Comparison of ENCODE assay signal across 7 cellular contexts in genomic region chr3:158539414-158540014, GRCh38. TPM values are rescaled to one million over a fixed set of nuclear protein-coding genes. Genes with fewer than 3 reads are reported as not detected.
DNase-seq lines count a peak whose midpoint lies in the region; ATAC-seq, FAIRE-seq and TF ChIP-seq lines count a peak whose summit lies in the region.

No MANE protein-coding gene starts in this region.

- no peaks in the 10 kb centered on the region for H3K27me3 Mint-ChIP-seq in WTC11 (ENCODE audit: low read depth)
- H3K27me3 Mint-ChIP-seq in endothelial cell (ENCODE audit: unreplicated experiment): no peaks in the 10 kb centered on the region
- no peaks in the 10 kb centered on the region for H3K27me3 Mint-ChIP-seq in neural crest cell (ENCODE audit: low read depth)

- no peaks in the 10 kb centered on the region for H3K4me1 Mint-ChIP-seq in WTC11
- H3K4me1 Mint-ChIP-seq in endothelial cell (ENCODE audit: unreplicated experiment): peaks cover 3% of the 10 kb centered on the region
- H3K4me1 Mint-ChIP-seq in neural crest cell: no peaks in the 10 kb centered on the region

- H3K27ac Mint-ChIP-seq in WTC11 (no peak overlapping the region; the same call in 1 of the 2 replicates), endothelial cell (ENCODE audit: unreplicated experiment) (no peak overlapping the region), neural crest cell (ENCODE audit: unreplicated experiment) (no peak overlapping the region)

- no peak for FAIRE-seq in GM12891 (lab: Jason Lieb, UNC)

- ATAC-seq in HG02678 (IDR thresholded peaks at IDR 0.05; ENCODE audit: unreplicated experiment): peak; percentile 73
- ATAC-seq in WTC11: peak; percentile 78

- CTCF ChIA-PET in WTC11 (lab: Charles Lee): interaction anchor here (2.6 kb wide), 1 partner anchor 105 kb away, joined by 10 read pairs; the partner anchor contains the start of gene GFM1

- H3K9me3 Mint-ChIP-seq in WTC11: no peaks in the 10 kb centered on the region
- H3K9me3 Mint-ChIP-seq in endothelial cell (ENCODE audit: unreplicated experiment): no peaks in the 10 kb centered on the region
- H3K9me3 Mint-ChIP-seq in neural crest cell: no peaks in the 10 kb centered on the region

- TF ChIP-seq CTCF in WTC11 (IDR thresholded peaks at IDR 0.05) (no peak), endothelial cell (IDR thresholded peaks at IDR 0.05; ENCODE audit: unreplicated experiment) (peak; percentile 76), neural crest cell (conservative IDR thresholded peaks at IDR 0.05) (peak; percentile 73)

- POLR2A ChIA-PET in WTC11 (lab: Charles Lee): no interaction called here

- H3K4me3 Mint-ChIP-seq in WTC11 (no peak overlapping the region), endothelial cell (ENCODE audit: unreplicated experiment) (no peak overlapping the region), neural crest cell (no peak overlapping the region)

- TF ChIP-seq POLR2A in GM12891 (IDR thresholded peaks at IDR 0.05; ENCODE audit: low read depth, low read length): no peak

- DNase-seq in GDM1 (lab: John Stamatoyannopoulos, UW): peak; percentile 20
- peak; percentile 61 for DNase-seq in NCI-H2171 (lab: John Stamatoyannopoulos, UW)
- no peak for DNase-seq in WTC11 (ENCODE audit: low spot score)
- DNase-seq in endothelial cell (ENCODE audit: low spot score): peak; percentile 47
- DNase-seq in neural crest cell (ENCODE audit: low read depth, low spot score): peak; percentile 43
- DNase-seq in GM12891 (ENCODE audit: insufficient read length, low spot score): no peak

- H3K36me3 Mint-ChIP-seq in WTC11 (no peaks in the 10 kb centered on the region), endothelial cell (ENCODE audit: low read depth, unreplicated experiment) (no peaks in the 10 kb centered on the region), neural crest cell (ENCODE audit: low read depth) (no peaks in the 10 kb centered on the region)

TF ChIP-seq in WTC11, 78 proteins besides CTCF, POLR2A, EP300 and RAD21 (continues in another document):
- no peak for TF ChIP-seq ZNF512 (CRISPR knock-in tag; IDR thresholded peaks at IDR 0.05; ENCODE audit: borderline replicate concordance)
- TF ChIP-seq CREM (CRISPR knock-in tag; IDR thresholded peaks at IDR 0.05): no peak
- TF ChIP-seq CREB1 (CRISPR knock-in tag; IDR thresholded peaks at IDR 0.05): no peak
- no peak for TF ChIP-seq JAZF1 (CRISPR knock-in tag; IDR thresholded peaks at IDR 0.05)
- TF ChIP-seq STAT6 (CRISPR knock-in tag; conservative IDR thresholded peaks at IDR 0.05; ENCODE audit: low read depth): no peak
- no peak for TF ChIP-seq NFATC4 (CRISPR knock-in tag; IDR thresholded peaks at IDR 0.05)
- TF ChIP-seq MAX (CRISPR knock-in tag; IDR thresholded peaks at IDR 0.05): no peak

TF ChIP-seq in GM12891, 5 proteins besides CTCF, POLR2A, EP300 and RAD21:
- TF ChIP-seq POU2F2 (IDR thresholded peaks at IDR 0.05; ENCODE audit: low read depth, low read length) (no peak), PAX5 (IDR thresholded peaks at IDR 0.05; ENCODE audit: insufficient read depth, low read length, severe bottlenecking) (no peak), TAF1 (IDR thresholded peaks at IDR 0.05; ENCODE audit: low read depth, low read length) (no peak), SPI1 (IDR thresholded peaks at IDR 0.05; ENCODE audit: low read depth, low read length) (no peak), POLR2AphosphoS5 (IDR thresholded peaks at IDR 0.05; ENCODE audit: low read depth, low read length) (no peak)

RNA-seq across cellular contexts. Expression of gene MLF1, which starts 31.5 kb away (rescaled TPM):
- 22.3 to 35.6 TPM (median 31.9 TPM) in 3 replicates for total RNA-seq in WTC11 (2021)
- total RNA-seq in endothelial cell (ENCODE audit: unreplicated experiment): 59.8 TPM
- total RNA-seq in neural crest cell: 19.8 and 21.0 TPM in 2 replicates
- 0.67 TPM for polyA plus RNA-seq in GM12891 (2012; ENCODE audit: low read depth, missing spikeins)

Comparison
In these comparisons a context has a peak if more than half of its experiments do, and no peak if none do; other contexts are left out.
1. DNase-seq: peak in GDM1 (single experiment), NCI-H2171 (single experiment), endothelial cell (single experiment) and neural crest cell (single experiment); none in WTC11 (single experiment) and GM12891 (single experiment).